9 cellular contexts compared by ENCODE assay signal in the genomic region with DNA sequence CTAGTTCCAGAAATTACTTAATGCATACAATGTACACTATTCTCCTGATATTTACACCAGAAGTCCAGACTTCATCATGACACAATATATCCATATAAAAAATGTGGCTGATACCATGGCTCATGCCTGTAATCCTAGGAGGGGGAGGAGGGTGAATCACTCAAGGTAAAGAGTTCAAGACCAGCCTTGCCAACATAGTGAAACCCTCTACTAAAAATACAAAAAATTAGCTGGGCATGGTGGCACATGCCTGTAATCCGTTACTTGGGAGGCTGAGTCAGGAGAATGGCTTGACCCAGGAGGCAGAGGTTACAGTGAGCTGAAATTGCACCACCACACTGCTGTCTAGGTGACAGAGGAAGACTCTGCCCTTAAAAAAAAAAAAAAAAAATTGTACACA.
"Had no signal": no experiment of that assay in that cellular context is flagged by ENCODE, and none has a peak within 500 bp of the region (broad histone marks: within the 10 kb centered on the region; RNA-seq: fewer than 3 reads in every experiment).

No MANE protein-coding gene starts in this region.

- H3K36me3 ChIP-seq: HAP-1 had no signal

- H3K9me3 ChIP-seq: HAP-1 had no signal

- ATAC-seq: HCT116, K562 had no signal

- FAIRE-seq: HTR-8/SVneo, K562 had no signal

- H3K4me3 ChIP-seq: HAP-1, K562 had no signal

- H3K4me1 ChIP-seq: HAP-1 had no signal

- DNase-seq: GOT3, H7, HFFc6, IMR-90, KG1 had no signal
